14 cellular contexts compared by ENCODE assay signal in genomic region chr3:184399410-184399809, GRCh38. TPM values are rescaled to one million over a fixed set of nuclear protein-coding genes. Genes with fewer than 3 reads are reported as not detected.
DNase-seq lines count a peak whose midpoint lies in the region; ATAC-seq and TF ChIP-seq lines count a peak whose summit lies in the region.
"Had no signal": no experiment of that assay in that cellular context is flagged by ENCODE, and none has a peak within 500 bp of the region (broad histone marks: within the 10 kb centered on the region; RNA-seq: fewer than 3 reads in every experiment).

No MANE protein-coding gene starts in this region.

- no peak overlapping the region for H3K9ac ChIP-seq in PC-3 (ENCODE audit: low read length)

- intact Hi-C loops in PC-3 (cut with micrococcal nuclease), result no loop called here

- TF ChIP-seq CTCF in PC-3 (conservative IDR thresholded peaks at IDR 0.05; ENCODE audit: low read depth, low read length) (no peak), fibroblast of mammary gland (conservative IDR thresholded peaks at IDR 0.05; ENCODE audit: control insufficient read depth, insufficient read depth, low read depth, low read length) (no peak), osteoblast (IDR thresholded peaks at IDR 0.05; ENCODE audit: extremely low read depth, low read depth, low read length) (no peak)

- CTCF ChIA-PET in PC-3 (lab: Charles Lee), result interaction anchor here (0.6 to 1.2 kb wide), 2 partner anchors 28 to 349 kb away, joined by 4 to 19 read pairs; no protein-coding TSS in a partner anchor

- H3K36me3 ChIP-seq in PC-3 (ENCODE audit: low read depth, low read length), result no peaks in the 10 kb centered on the region
- H3K36me3 ChIP-seq in osteoblast (ENCODE audit: insufficient read depth, low read length), result no peaks in the 10 kb centered on the region

- no peaks in the 10 kb centered on the region for H3K9me2 ChIP-seq in PC-3 (replicated peaks; ENCODE audit: low read length)

- no peak overlapping the region for H3K4me3 ChIP-seq in PC-3 (ENCODE audit: low read length)
- H3K4me3 ChIP-seq in fibroblast of mammary gland (ENCODE audit: control insufficient read depth, low read depth, low read length), result no peak overlapping the region
- no peak overlapping the region for H3K4me3 ChIP-seq in osteoblast (ENCODE audit: insufficient read depth, low read length)
- H3K4me3 ChIP-seq: lung had no signal

- H3K4me2 ChIP-seq in PC-3 (ENCODE audit: low read length) (no peak overlapping the region), osteoblast (ENCODE audit: insufficient read depth, low read length) (peak overlapping the region; percentile 50)

- ATAC-seq in PC-3, result peak; percentile 93
- ATAC-seq: activated naive CD4-positive, alpha-beta T cell treated with anti-CD3 and anti-CD28 coated beads, Interleukin-2, amount 50 U/mL, for 72 hours had no signal

- H3K27ac ChIP-seq in PC-3 (ENCODE audit: low read length) (no peak overlapping the region), osteoblast (ENCODE audit: low read depth, low read length) (no peak overlapping the region)

- POLR2A ChIA-PET in PC-3 (lab: Charles Lee; ENCODE audit: unreplicated experiment), result no interaction called here

- H2AFZ ChIP-seq in PC-3 (ENCODE audit: low read length) (no peak overlapping the region), osteoblast (ENCODE audit: low read length) (no peak overlapping the region)

- H3K4me1 ChIP-seq in PC-3 (ENCODE audit: insufficient read depth, low read length) (no peaks in the 10 kb centered on the region), osteoblast (ENCODE audit: insufficient read depth, low read length) (no peaks in the 10 kb centered on the region)

- no TSS peak for BruUV-seq in PC-3 (replicated peaks; lab: Mats Ljungman, UMichigan)

- H3K9me3 ChIP-seq in PC-3 (ENCODE audit: low read length), result no peaks in the 10 kb centered on the region
- H3K9me3 ChIP-seq in osteoblast (ENCODE audit: low read depth, low read length), result no peaks in the 10 kb centered on the region

- H3K79me2 ChIP-seq in PC-3 (ENCODE audit: low read length), result no peaks in the 10 kb centered on the region
- no peaks in the 10 kb centered on the region for H3K79me2 ChIP-seq in osteoblast (ENCODE audit: insufficient read depth, low read length)

- H3F3A ChIP-seq in PC-3 (ENCODE audit: low read length, unreplicated experiment), result no peaks in the 10 kb centered on the region

- H4K20me1 ChIP-seq in PC-3 (ENCODE audit: low read length), result no peaks in the 10 kb centered on the region
- no peaks in the 10 kb centered on the region for H4K20me1 ChIP-seq in osteoblast (ENCODE audit: insufficient read depth, low read length)

- H3K27me3 ChIP-seq in PC-3 (ENCODE audit: low read length) (peaks cover 40% of the 10 kb centered on the region), osteoblast (ENCODE audit: insufficient read depth, low read length) (peaks cover 16% of the 10 kb centered on the region)

- DNase-seq in ELR (ENCODE audit: low read depth), result peak; percentile 84
- DNase-seq in PC-3, result peak; percentile 57
- peak; percentile 95 for DNase-seq in fibroblast of mammary gland (ENCODE audit: low read depth)
- DNase-seq in osteoblast (ENCODE audit: insufficient read length, low spot score, missing footprints), result peak; percentile 96
- DNase-seq in stimulated activated naive CD4-positive, alpha-beta T cell (lab: John Stamatoyannopoulos, UW), result no peak
- no peak for DNase-seq in stimulated activated CD4-positive, alpha-beta T cell treated with anti-CD3 and anti-CD28 coated beads, Interleukin-2, amount 100 ng/mL, for 24 hours
- no peak for DNase-seq in NCI-H510A (lab: John Stamatoyannopoulos, UW)
- no peak for DNase-seq in UCSD-AML1 (lab: John Stamatoyannopoulos, UW; ENCODE audit: unreplicated experiment)
- DNase-seq: activated CD4-positive, alpha-beta T cell treated with anti-CD3 and anti-CD28 coated beads for 48 hours; NCI-H1417 treated with DMSO at 0.1 percent for 48 hours; small intestine had no signal

RNA-seq across cellular contexts. Expression of gene CHRD, which starts 19.6 kb away (rescaled TPM):
- total RNA-seq in PC-3 (2014; rRNA removed), result not detected in 2 replicates
- 0.29 and 0.36 TPM in 2 replicates for total RNA-seq in osteoblast

RNA-seq across cellular contexts. Expression of gene THPO, which starts 21.4 kb away (rescaled TPM):
- total RNA-seq in PC-3 (2014; rRNA removed) (not detected in 2 replicates), osteoblast (under 0.01 TPM in 1 of 2 replicates, not detected in the other)
- total RNA-seq: activated naive CD4-positive, alpha-beta T cell treated with anti-CD3 and anti-CD28 coated beads, Interleukin-2, amount 50 U/mL, for 72 hours; endothelial cell of umbilical vein had no signal

RNA-seq across cellular contexts. Expression of gene POLR2H, which starts 37.9 kb away (rescaled TPM):
- total RNA-seq in PC-3 (2014; rRNA removed) (184 and 193 TPM in 2 replicates), osteoblast (47.4 and 61.2 TPM in 2 replicates)

RNA-seq across cellular contexts. Expression of gene CLCN2, which starts 38.0 kb away (rescaled TPM):
- total RNA-seq in PC-3 (2014; rRNA removed) (13.0 and 17.0 TPM in 2 replicates), osteoblast (3.2 and 4.3 TPM in 2 replicates)

Comparison
In these comparisons a context has a peak if more than half of its experiments do, and no peak if none do; other contexts are left out.
1. DNase-seq: peak in ELR (single experiment), PC-3 (single experiment), fibroblast of mammary gland (single experiment) and osteoblast (single experiment); none in stimulated activated naive CD4-positive, alpha-beta T cell (0 of 6), stimulated activated CD4-positive, alpha-beta T cell treated with anti-CD3 and anti-CD28 coated beads, Interleukin-2, amount 100 ng/mL, for 24 hours (0 of 2), NCI-H510A (single experiment) and UCSD-AML1 (single experiment).